Comparison of ENCODE assay signal across 14 cellular contexts in genomic region chr6:142848969-142849368, GRCh38.
DNase-seq lines count a peak whose midpoint lies in the region; ATAC-seq lines count a peak whose summit lies in the region.
"Had no signal": no experiment of that assay in that cellular context is flagged by ENCODE, and none has a peak within 500 bp of the region (broad histone marks: within the 10 kb centered on the region; RNA-seq: fewer than 3 reads in every experiment).

No MANE protein-coding gene starts in this region.

- H3K4me1 Mint-ChIP-seq in stimulated activated naive CD8-positive, alpha-beta T cell treated with anti-CD3 and anti-CD28 coated beads, Interleukin-15, Interleukin-2, amounts not matched to agents 100 ng/mL and 50 ng/mL, for 24 hours (ENCODE audit: low read depth) = peaks cover 99% of the 10 kb centered on the region
- H3K4me1 Mint-ChIP-seq in T-cell = peaks cover 97 to 98% (median 98%) of the 10 kb centered on the region in 3 donors

- H3K27me3 Mint-ChIP-seq in stimulated activated naive CD8-positive, alpha-beta T cell treated with anti-CD3 and anti-CD28 coated beads, Interleukin-15, Interleukin-2, amounts not matched to agents 100 ng/mL and 50 ng/mL, for 24 hours = no peaks in the 10 kb centered on the region
- H3K27me3 Mint-ChIP-seq in T-cell = no peaks in the 10 kb centered on the region

- POLR2A ChIA-PET in T-cell (lab: Charles Lee) = interaction anchor here in 1 of 2 donors (0.6 to 1.0 kb wide), 2 partner anchors 30 to 83 kb away, joined by 3 to 5 read pairs; no protein-coding TSS in a partner anchor

- ATAC-seq in stimulated activated naive CD8-positive, alpha-beta T cell treated with anti-CD3 and anti-CD28 coated beads, Interleukin-15, Interleukin-2, amounts not matched to agents 100 U/mL and 50 U/mL, for 24 hours = no peak
- no peak for ATAC-seq in T-cell (replicated peaks in 1 of 4)
- ATAC-seq in left colon = peak; percentile 72
- no peak for ATAC-seq in HG02870 (IDR thresholded peaks at IDR 0.05; ENCODE audit: unreplicated experiment)
- ATAC-seq: right cardiac atrium had no signal

- peak overlapping the region; percentile 98 for H3K27ac Mint-ChIP-seq in stimulated activated naive CD8-positive, alpha-beta T cell treated with anti-CD3 and anti-CD28 coated beads, Interleukin-15, Interleukin-2, amounts not matched to agents 100 ng/mL and 50 ng/mL, for 24 hours
- H3K27ac Mint-ChIP-seq in T-cell = peak overlapping the region; percentile 90 to 97

- H3K4me3 Mint-ChIP-seq in stimulated activated naive CD8-positive, alpha-beta T cell treated with anti-CD3 and anti-CD28 coated beads, Interleukin-15, Interleukin-2, amounts not matched to agents 100 ng/mL and 50 ng/mL, for 24 hours = peak overlapping the region; percentile 11
- H3K4me3 Mint-ChIP-seq in T-cell = peak overlapping the region; percentile 26 to 43 (median 42)
- H3K4me3 Mint-ChIP-seq: immature natural killer cell had no signal

- intact Hi-C loops in left colon (cut with DNase I, micrococcal nuclease) = loop anchor here in 1 of 2 donors (10.0 kb wide), 1 partner anchor 96 kb away; the partner anchor contains the start of gene HIVEP2

- CTCF ChIA-PET in T-cell (lab: Charles Lee) = interaction anchor here (0.9 to 1.4 kb wide), 4 partner anchors 9 to 25 kb away, joined by 3 read pairs; no protein-coding TSS in a partner anchor

- H3K9me3 Mint-ChIP-seq in stimulated activated naive CD8-positive, alpha-beta T cell treated with anti-CD3 and anti-CD28 coated beads, Interleukin-15, Interleukin-2, amounts not matched to agents 100 ng/mL and 50 ng/mL, for 24 hours = no peaks in the 10 kb centered on the region
- H3K9me3 Mint-ChIP-seq in T-cell = no peaks in the 10 kb centered on the region
- H3K9me3 Mint-ChIP-seq: immature natural killer cell had no signal

- DNase-seq in stimulated activated naive CD8-positive, alpha-beta T cell treated with anti-CD3 and anti-CD28 coated beads, Interleukin-15, Interleukin-2, amounts not matched to agents 100 U/mL and 50 U/mL, for 24 hours = no peak
- DNase-seq in T-cell (no peak), left colon (no peak), islet precursor cell (no peak), kidney glomerular epithelial cell (lab: John Stamatoyannopoulos, UW) (no peak), NCI-H226 (no peak)
- DNase-seq: activated gamma-delta T cell treated with Interleukin-2 at 50 U/mL for 16 hours, esophagus squamous epithelium, immature natural killer cell, mammary epithelial cell, NCI-H1436, right cardiac atrium had no signal

- peaks cover 9% of the 10 kb centered on the region for H3K36me3 Mint-ChIP-seq in stimulated activated naive CD8-positive, alpha-beta T cell treated with anti-CD3 and anti-CD28 coated beads, Interleukin-15, Interleukin-2, amounts not matched to agents 100 ng/mL and 50 ng/mL, for 24 hours (ENCODE audit: low read depth)
- peaks cover 6% of the 10 kb centered on the region for H3K36me3 Mint-ChIP-seq in T-cell
- H3K36me3 Mint-ChIP-seq: immature natural killer cell had no signal
